Comparison of ENCODE assay signal across 21 cellular contexts in the genomic region with DNA sequence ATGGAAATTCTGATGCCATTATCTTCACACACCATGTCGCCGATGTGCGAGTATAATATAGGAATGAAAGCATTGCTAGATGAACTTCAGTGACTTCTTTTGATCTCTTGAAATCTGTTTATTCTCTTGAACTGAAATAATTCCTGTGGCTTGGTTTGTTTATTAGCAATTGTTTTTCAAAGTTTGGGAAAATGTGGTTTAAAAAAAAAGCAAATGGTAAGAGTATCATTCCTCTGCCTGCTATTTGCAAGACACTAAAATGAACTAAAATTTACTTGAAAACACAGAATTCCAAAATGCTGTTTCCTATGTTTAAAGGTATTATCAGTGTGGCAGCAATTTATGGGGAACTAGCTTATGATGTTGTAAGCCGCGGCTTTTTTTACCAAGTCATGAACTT.
"Had no signal": no experiment of that assay in that cellular context is flagged by ENCODE, and none has a peak within 500 bp of the region (broad histone marks: within the 10 kb centered on the region; RNA-seq: fewer than 3 reads in every experiment).

No MANE protein-coding gene starts in this region.

- H3K27me3 ChIP-seq: esophagus muscularis mucosa, hepatocyte, right lobe of liver, suprapubic skin, thyroid gland, uterus had no signal

- DNase-seq: effector memory CD8-positive, alpha-beta T cell; foreskin fibroblast; kidney; left cardiac atrium; left ventricle myocardium superior; mesendoderm; naive thymus-derived CD4-positive, alpha-beta T cell; nephron progenitor cell; psoas muscle; retina; right lobe of liver; stimulated activated CD4-positive, alpha-beta T cell treated with anti-CD3 and anti-CD28 coated beads, Interleukin-4, amount 100 ng/mL, for 1 hour; stimulated activated CD8-positive, alpha-beta memory T cell treated with anti-CD3 and anti-CD28 coated beads, Interleukin-4, amount 100 ng/mL, for 48 hours; stimulated activated naive CD8-positive, alpha-beta T cell treated with anti-CD3 and anti-CD28 coated beads, Interleukin-15, Interleukin-2, amounts not matched to agents 100 U/mL and 50 U/mL, for 24 hours; thyroid gland; uterus had no signal

- H3K4me1 ChIP-seq: psoas muscle, right lobe of liver, thyroid gland, uterus had no signal

- H3K4me3 ChIP-seq: esophagus muscularis mucosa, hepatocyte, psoas muscle, right lobe of liver, suprapubic skin, thyroid gland, uterus had no signal

- H3K36me3 ChIP-seq: esophagus muscularis mucosa, right lobe of liver, suprapubic skin, thyroid gland, uterus had no signal

- H3K9me3 ChIP-seq: psoas muscle, right lobe of liver, suprapubic skin, thyroid gland, uterus had no signal

- ATAC-seq: effector memory CD8-positive, alpha-beta T cell; left cardiac atrium; left ventricle myocardium superior; naive thymus-derived CD4-positive, alpha-beta T cell; psoas muscle; right lobe of liver; stimulated activated effector memory CD8-positive, alpha-beta T cell treated with anti-CD3 and anti-CD28 coated beads, Interleukin-12 subunit alpha, Interleukin-12 subunit beta, amount 100 ng/mL, for 72 hours; stimulated activated naive CD8-positive, alpha-beta T cell treated with anti-CD3 and anti-CD28 coated beads, Interleukin-15, Interleukin-2, amounts not matched to agents 100 U/mL and 50 U/mL, for 24 hours had no signal

- H3K27ac ChIP-seq: epithelial cell of prostate, esophagus muscularis mucosa, hepatocyte, psoas muscle, right lobe of liver, suprapubic skin, thyroid gland, uterus had no signal
